8 cellular contexts compared by ENCODE assay signal in the genomic region with DNA sequence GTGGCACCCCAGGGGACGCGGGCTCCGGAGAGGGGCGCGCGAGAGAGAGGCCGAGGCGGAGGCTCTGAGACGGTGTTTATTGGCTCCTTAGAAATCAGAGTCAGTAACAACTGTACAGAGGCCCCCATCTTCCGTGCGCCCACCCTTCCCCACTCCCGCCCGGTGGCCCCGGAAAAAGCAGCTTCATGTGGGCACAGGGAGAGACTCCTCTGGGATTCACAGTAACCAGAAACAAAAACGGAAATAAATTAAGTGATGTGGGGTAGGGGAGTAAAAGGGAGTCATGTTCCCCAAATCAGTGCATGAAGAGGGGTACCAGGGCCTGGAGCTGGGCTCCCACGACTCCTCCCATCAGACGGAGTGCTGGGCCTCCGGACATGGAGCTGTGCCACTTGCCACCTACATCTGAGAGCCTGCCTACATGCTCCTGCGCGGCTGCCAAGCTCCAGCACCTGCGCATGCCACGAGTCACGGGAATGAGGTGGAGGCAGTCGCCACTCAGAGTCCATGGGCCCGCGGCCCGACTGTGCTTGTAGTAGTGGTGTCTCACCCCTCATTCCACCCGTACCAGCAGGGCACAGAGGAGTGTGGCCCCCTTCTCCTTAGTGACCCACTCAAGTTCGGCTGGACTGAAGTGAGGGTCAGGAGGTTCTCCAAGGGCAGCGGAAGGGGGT. TPM values are rescaled to one million over a fixed set of nuclear protein-coding genes. Genes with fewer than 3 reads are reported as not detected.
DNase-seq lines count a peak whose midpoint lies in the region; ATAC-seq and TF ChIP-seq lines count a peak whose summit lies in the region.

No MANE protein-coding gene starts in this region.

- intact Hi-C loops in CD4-positive, alpha-beta T cell (cut with DNase I, micrococcal nuclease) = loop anchor here (2.0 to 5.0 kb wide), 2 partner anchors 13 to 372 kb away; a partner anchor contains a TSS

- no peaks in the 10 kb centered on the region for H3K9me3 ChIP-seq in CD4-positive, alpha-beta T cell (ENCODE audit: control insufficient read depth, low read length)
- H3K9me3 ChIP-seq in MG63 (no peaks in the 10 kb centered on the region), ectodermal cell (ENCODE audit: control insufficient read depth, low read length) (no peaks in the 10 kb centered on the region)

- H3K4me3 ChIP-seq in MG63 (peak overlapping the region; percentile 71), ectodermal cell (ENCODE audit: insufficient read depth, low read depth, low read length) (peak overlapping the region; percentile 68)

- H3K9me3 Mint-ChIP-seq in CD4-positive, alpha-beta T cell = no peaks in the 10 kb centered on the region
- H3K9me3 Mint-ChIP-seq in naive thymus-derived CD8-positive, alpha-beta T cell = no peaks in the 10 kb centered on the region

- H3K4me1 ChIP-seq in ectodermal cell (ENCODE audit: control insufficient read depth, insufficient read depth, low read length) = peaks cover 4% of the 10 kb centered on the region

- H3K27me3 ChIP-seq in CD4-positive, alpha-beta T cell (ENCODE audit: control insufficient read depth, insufficient read depth, low read length) = no peaks in the 10 kb centered on the region
- H3K27me3 ChIP-seq in MG63 = no peaks in the 10 kb centered on the region
- no peaks in the 10 kb centered on the region for H3K27me3 ChIP-seq in ectodermal cell (ENCODE audit: control insufficient read depth, insufficient read depth, low read length, poor library complexity, severe bottlenecking)

- POLR2A ChIA-PET in CD4-positive, alpha-beta T cell (lab: Charles Lee) = interaction anchor here (0.7 to 5.4 kb wide), 11 partner anchors 14 to 369 kb away, joined by 3 to 46 read pairs (median 6); a partner anchor contains a TSS
- POLR2A ChIA-PET in naive thymus-derived CD8-positive, alpha-beta T cell (lab: Charles Lee) = interaction anchor here (0.9 to 14.2 kb wide), 13 partner anchors 10 to 231 kb away, joined by 3 to 168 read pairs (median 7); a partner anchor contains a TSS
- POLR2A ChIA-PET in HEK293T (lab: Yijun Ruan, JAX) = interaction anchor here (6.4 kb wide), 1 partner anchor 12 kb away, joined by 56 read pairs; a partner anchor contains a TSS

- peak overlapping the region; percentile 97 for H3K4me3 Mint-ChIP-seq in CD4-positive, alpha-beta T cell
- H3K4me3 Mint-ChIP-seq in naive thymus-derived CD8-positive, alpha-beta T cell = peak overlapping the region; percentile 81 to 97 (median 91)

- WGBS in ectodermal cell, 2 experiments = 54 to 57% methylated on average over 30 of the region's 30 CpGs

- ATAC-seq in CD4-positive, alpha-beta T cell (ENCODE audit: poor library complexity) = peak; percentile 1
- ATAC-seq in naive thymus-derived CD8-positive, alpha-beta T cell = no peak
- no peak for ATAC-seq in HG02763 (IDR thresholded peaks at IDR 0.05; ENCODE audit: unreplicated experiment)

- peaks cover 51% of the 10 kb centered on the region for H3K4me1 Mint-ChIP-seq in CD4-positive, alpha-beta T cell (ENCODE audit: low read depth)
- H3K4me1 Mint-ChIP-seq in naive thymus-derived CD8-positive, alpha-beta T cell = peaks cover 21 to 57% (median 46%) of the 10 kb centered on the region in 4 donors

- H3K36me3 Mint-ChIP-seq in CD4-positive, alpha-beta T cell (ENCODE audit: low read depth) = peaks cover 77% of the 10 kb centered on the region
- H3K36me3 Mint-ChIP-seq in naive thymus-derived CD8-positive, alpha-beta T cell = peaks cover under 1 to 58% (median 15%) of the 10 kb centered on the region in 3 donors

- H3K36me3 ChIP-seq in MG63 (peaks cover 27% of the 10 kb centered on the region), ectodermal cell (ENCODE audit: control insufficient read depth, insufficient read depth, low read length) (peaks cover 44% of the 10 kb centered on the region)

- H3K27me3 Mint-ChIP-seq in CD4-positive, alpha-beta T cell = no peaks in the 10 kb centered on the region
- H3K27me3 Mint-ChIP-seq in naive thymus-derived CD8-positive, alpha-beta T cell = no peaks in the 10 kb centered on the region

- peak overlapping the region; percentile 82 for H3K27ac ChIP-seq in CD4-positive, alpha-beta T cell (ENCODE audit: low read depth, low read length)
- H3K27ac ChIP-seq in ectodermal cell (ENCODE audit: insufficient read depth, low read depth, low read length, poor library complexity, severe bottlenecking) = peak overlapping the region; percentile 18

- H3K27ac Mint-ChIP-seq in CD4-positive, alpha-beta T cell = peak overlapping the region; percentile 95
- H3K27ac Mint-ChIP-seq in naive thymus-derived CD8-positive, alpha-beta T cell = peak overlapping the region; percentile 86 to 98 (median 96)

- TF ChIP-seq CTCF in CD4-positive, alpha-beta T cell (IDR thresholded peaks at IDR 0.05) = no peak

- CTCF ChIA-PET in CD4-positive, alpha-beta T cell (lab: Charles Lee) = interaction anchor here (1.1 to 1.2 kb wide), 2 partner anchors 20 to 21 kb away, joined by 3 read pairs; a partner anchor contains a TSS
- CTCF ChIA-PET in HEK293T (lab: Yijun Ruan, JAX) = interaction anchor here (0.7 kb wide), 1 partner anchor 9 kb away, joined by 4 read pairs; no protein-coding TSS in a partner anchor

- DNase-seq in CD4-positive, alpha-beta T cell = no peak
- DNase-seq in MG63 = no peak
- DNase-seq in naive thymus-derived CD8-positive, alpha-beta T cell = no peak
- DNase-seq in activated gamma-delta T cell treated with Interleukin-2 at 50 U/mL for 16 hours = no peak
- no peak for DNase-seq in stimulated activated naive CD4-positive, alpha-beta T cell treated with Interleukin-2 at 50 U/mL for 16 hours (lab: John Stamatoyannopoulos, UW)
- DNase-seq in HEK293T (ENCODE audit: extremely low spot score) = no peak

TF ChIP-seq in HEK293T, 16 proteins besides CTCF, POLR2A, EP300 and RAD21:
- no peak for TF ChIP-seq NFRKB (IDR thresholded peaks at IDR 0.05)

RNA-seq across cellular contexts. Expression of a gene that starts 0.5 kb away (rescaled TPM):
- 100 to 1,000 TPM; 122 to 140 TPM for total RNA-seq in CD4-positive, alpha-beta T cell
- 37.3 and 55.3 TPM in 2 replicates for total RNA-seq in MG63 (2014; rRNA removed; shearing (Covaris generic); ENCODE audit: low replicate concordance)
- 51.2 TPM for polyA plus RNA-seq in ectodermal cell (2013, experiment 1 of 4)
- polyA plus RNA-seq in ectodermal cell (2013, experiment 2 of 4) = 47.2 TPM
- 46.2 TPM for polyA plus RNA-seq in ectodermal cell (2013, experiment 3 of 4)
- 52.5 TPM for polyA plus RNA-seq in ectodermal cell (2013, experiment 4 of 4)
- 100 to 1,000 TPM; 146 to 147 TPM for total RNA-seq in naive thymus-derived CD8-positive, alpha-beta T cell
- 100 to 1,000 TPM in 1 of 3 donors, 10 to 100 TPM in 2; 75.7 to 107 (median 98.6) TPM for polyA plus RNA-seq in naive thymus-derived CD8-positive, alpha-beta T cell

RNA-seq across cellular contexts. Expression of a gene that starts 8.3 kb away (rescaled TPM):
- total RNA-seq in CD4-positive, alpha-beta T cell = 100 to 1,000 TPM; 471 to 480 TPM
- total RNA-seq in MG63 (2014; rRNA removed; shearing (Covaris generic); ENCODE audit: low replicate concordance) = 1,208 and 1,396 TPM in 2 replicates
- polyA plus RNA-seq in ectodermal cell (2013, experiment 1 of 4) = 563 TPM
- 512 TPM for polyA plus RNA-seq in ectodermal cell (2013, experiment 2 of 4)
- 447 TPM for polyA plus RNA-seq in ectodermal cell (2013, experiment 3 of 4)
- polyA plus RNA-seq in ectodermal cell (2013, experiment 4 of 4) = 431 TPM
- 100 to 1,000 TPM; 308 to 327 TPM for total RNA-seq in naive thymus-derived CD8-positive, alpha-beta T cell
- polyA plus RNA-seq in naive thymus-derived CD8-positive, alpha-beta T cell = 100 to 1,000 TPM; 209 to 690 (median 643) TPM

RNA-seq across cellular contexts. Expression of a gene that starts 13.4 kb away (rescaled TPM):
- total RNA-seq in CD4-positive, alpha-beta T cell = 10 to 100 TPM; 29.0 to 30.8 TPM
- 8.5 and 11.7 TPM in 2 replicates for total RNA-seq in MG63 (2014; rRNA removed; shearing (Covaris generic); ENCODE audit: low replicate concordance)
- polyA plus RNA-seq in ectodermal cell (2013, experiment 1 of 4) = 43.8 TPM
- 44.7 TPM for polyA plus RNA-seq in ectodermal cell (2013, experiment 2 of 4)
- 35.7 TPM for polyA plus RNA-seq in ectodermal cell (2013, experiment 3 of 4)
- 37.0 TPM for polyA plus RNA-seq in ectodermal cell (2013, experiment 4 of 4)
- 10 to 100 TPM; 74.7 to 82.7 TPM for total RNA-seq in naive thymus-derived CD8-positive, alpha-beta T cell
- 1 to 10 TPM in 2 of 3 donors, under 1 TPM in 1; 0.90 to 2.7 (median 1.1) TPM for polyA plus RNA-seq in naive thymus-derived CD8-positive, alpha-beta T cell

RNA-seq across cellular contexts. Expression of a gene that starts 20.6 kb away (rescaled TPM):
- 100 to 1,000 TPM; 565 to 575 TPM for total RNA-seq in CD4-positive, alpha-beta T cell
- 0.20 TPM in 1 of 2 replicates, not detected in the other for total RNA-seq in MG63 (2014; rRNA removed; shearing (Covaris generic); ENCODE audit: low replicate concordance)
- polyA plus RNA-seq in ectodermal cell (2013, experiment 1 of 4) = 4.6 TPM
- 4.7 TPM for polyA plus RNA-seq in ectodermal cell (2013, experiment 2 of 4)
- polyA plus RNA-seq in ectodermal cell (2013, experiment 3 of 4) = 6.6 TPM
- 3.6 TPM for polyA plus RNA-seq in ectodermal cell (2013, experiment 4 of 4)
- total RNA-seq in naive thymus-derived CD8-positive, alpha-beta T cell = 100 to 1,000 TPM; 450 to 466 TPM
- polyA plus RNA-seq in naive thymus-derived CD8-positive, alpha-beta T cell = 100 to 1,000 TPM; 246 to 295 (median 283) TPM

RNA-seq across cellular contexts. Expression of a gene that starts 21.3 kb away (rescaled TPM):
- total RNA-seq in CD4-positive, alpha-beta T cell = under 1 TPM in 1 of 2 experiments, not detected in 1; 0.56 TPM
- total RNA-seq in MG63 (2014; rRNA removed; shearing (Covaris generic); ENCODE audit: low replicate concordance) = 6.2 and 6.5 TPM in 2 replicates
- polyA plus RNA-seq in ectodermal cell (2013, experiment 1 of 4) = 8.6 TPM
- 11.0 TPM for polyA plus RNA-seq in ectodermal cell (2013, experiment 2 of 4)
- polyA plus RNA-seq in ectodermal cell (2013, experiment 3 of 4) = 7.0 TPM
- 9.9 TPM for polyA plus RNA-seq in ectodermal cell (2013, experiment 4 of 4)
- 1 to 10 TPM in 1 of 2 experiments, under 1 TPM in 1; 0.66 to 1.2 TPM for total RNA-seq in naive thymus-derived CD8-positive, alpha-beta T cell
- polyA plus RNA-seq in naive thymus-derived CD8-positive, alpha-beta T cell = not detected
